ENCODE assay signal across 11 cellular contexts in the genomic region with DNA sequence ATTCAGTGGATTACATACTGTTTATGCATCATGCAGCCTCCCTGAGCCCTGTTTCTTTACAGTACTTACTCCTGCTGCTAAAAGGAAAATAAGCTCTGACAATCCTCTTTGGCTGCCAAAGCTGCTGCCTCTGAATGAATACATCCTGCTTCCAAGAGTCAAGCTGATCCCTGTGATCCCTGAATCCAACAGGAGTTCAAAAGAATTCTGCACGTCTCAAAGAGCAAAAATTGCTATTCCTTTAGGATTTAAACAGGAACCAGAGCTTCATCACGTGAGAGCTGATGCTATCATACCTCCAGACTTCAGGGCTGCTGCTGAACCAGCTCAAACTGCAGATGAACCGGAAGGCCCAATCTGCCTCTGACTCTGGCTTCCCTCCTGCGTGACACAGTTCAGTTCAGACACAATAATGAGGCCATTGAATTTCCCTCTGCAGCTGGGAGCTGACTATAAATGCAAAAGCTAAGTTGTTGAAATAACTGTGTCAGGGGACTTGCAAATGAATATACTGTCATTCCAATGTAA.
A peak's percentile ranks its signal among the peaks of the same experiment; 100 is the strongest.
DNase-seq lines count a peak whose midpoint lies in the region; ATAC-seq, FAIRE-seq and TF ChIP-seq lines count a peak whose summit lies in the region.
"Had no signal": no experiment of that assay in that cellular context is flagged by ENCODE, and none has a peak within 500 bp of the region (broad histone marks: within the 10 kb centered on the region; RNA-seq: fewer than 3 reads in every experiment).

No MANE protein-coding gene starts in this region.

- no peak for TF ChIP-seq POLR2A in H1 (IDR thresholded peaks at IDR 0.05; ENCODE audit: control extremely low read depth in 1 of 2, low read depth in 2 of 2, low read length in 2 of 2)

- H2AFZ ChIP-seq in H1 (ENCODE audit: low read length), result peak overlapping the region; percentile 83

- no peak overlapping the region for H2AK5ac ChIP-seq in H1 (ENCODE audit: low read depth, low read length)

- no peak overlapping the region for H2BK20ac ChIP-seq in H1 (ENCODE audit: low read length)

- ATAC-seq in GM21576 (IDR thresholded peaks at IDR 0.05; ENCODE audit: unreplicated experiment), result no peak

- H3K23me2 ChIP-seq in H1 (ENCODE audit: low read depth, low read length), result no peaks in the 10 kb centered on the region

- no peak overlapping the region for H3K23ac ChIP-seq in H1 (ENCODE audit: insufficient read length)

- no peak for TF ChIP-seq EP300 in H1 (IDR thresholded peaks at IDR 0.05; ENCODE audit: borderline replicate concordance in 1 of 2, low read depth in 2 of 2, low read length in 2 of 2)

- no peaks in the 10 kb centered on the region for H3K27me3 ChIP-seq in H1 (replicated peaks in 1 of 4; ENCODE audit: control insufficient read depth in 3 of 4, extremely low read depth in 1 of 4, insufficient read depth in 3 of 4, low read length in 3 of 4)
- H3K27me3 ChIP-seq: ovary had no signal

- H3K79me2 ChIP-seq in H1 (ENCODE audit: control insufficient read depth in 1 of 2, insufficient read depth in 2 of 2, low read length in 2 of 2), result no peaks in the 10 kb centered on the region

- H3K18ac ChIP-seq in H1 (ENCODE audit: extremely low read depth, low read length), result no peak overlapping the region

- no peak overlapping the region for H3K27ac ChIP-seq in H1 (ENCODE audit: low read depth, low read length)
- H3K27ac ChIP-seq: ovary had no signal

- no peak overlapping the region for H4K8ac ChIP-seq in H1 (ENCODE audit: extremely low read depth, insufficient read depth, low read length)

- peaks cover 0 to 7% (median 3%) of the 10 kb centered on the region in 4 experiments; a peak in 3 of 7 replicates for H3K4me1 ChIP-seq in H1 (replicated peaks in 1 of 4; ENCODE audit: control insufficient read depth in 3 of 4, insufficient read depth in 4 of 4, low read length in 3 of 4)

- DNase-seq in ELF-1 (ENCODE audit: low read depth, low spot score) (peak; percentile 35), NCI-H446 treated with DMSO at 0.1 percent for 48 hours (lab: John Stamatoyannopoulos, UW) (peak; percentile 22), H1 (ENCODE audit: low read depth in 1 of 2, low spot score in 2 of 2) (no peak), middle frontal gyrus (ENCODE audit: extremely low spot score, low spot score) (peak; percentile 74), 8988T (no peak), cortex of kidney (lab: John Stamatoyannopoulos, UW) (no peak), NCI-H128 (lab: John Stamatoyannopoulos, UW; ENCODE audit: unreplicated experiment) (no peak)
- DNase-seq: activated gamma-delta T cell, COR-L47, ovary had no signal

- no peak overlapping the region for H3K14ac ChIP-seq in H1 (ENCODE audit: insufficient read length)

- no peaks in the 10 kb centered on the region for H3K36me3 ChIP-seq in H1 (ENCODE audit: control insufficient read depth in 2 of 4, insufficient read depth in 4 of 4, low read length in 3 of 4)
- H3K36me3 ChIP-seq: ovary had no signal

- POLR2A ChIA-PET in H1 (lab: Charles Lee; ENCODE audit: partially characterized antibody), result no interaction called here

- 60% methylated on average over 4 of the region's 4 CpGs; no CpG with 5 or more reads in 1 of the 2 experiments for WGBS in H1 (ENCODE audit: extremely low coverage in 1 of 2, insufficient coverage in 1 of 2, insufficient read length in 1 of 2, insufficient replicate concordance in 2 of 2, low coverage in 1 of 2, low lambda C conversion rate in 2 of 2, missing lambda C conversion rate in 1 of 2), 2 experiments

- H3K56ac ChIP-seq in H1 (replicated peaks; ENCODE audit: insufficient read length, low read depth, low read length), result no peak overlapping the region

- H4K20me1 ChIP-seq in H1 (replicated peaks in 1 of 2; ENCODE audit: control insufficient read depth in 1 of 2, insufficient read depth in 2 of 2, low read length in 2 of 2), result no peaks in the 10 kb centered on the region

- H4K5ac ChIP-seq in H1 (ENCODE audit: insufficient read length, low read depth, low read length), result no peak overlapping the region

- H4K91ac ChIP-seq in H1 (replicated peaks; ENCODE audit: insufficient read length, low read length), result no peak overlapping the region

- H2BK120ac ChIP-seq in H1 (replicated peaks; ENCODE audit: low read depth, low read length), result no peak overlapping the region

- TF ChIP-seq RAD21 in H1 (IDR thresholded peaks at IDR 0.05 in 1 of 2, conservative IDR thresholded peaks at IDR 0.05 in 1 of 2; ENCODE audit: low read depth in 2 of 2, low read length in 2 of 2), result no peak

- no peak for TF ChIP-seq CTCF in H1 (IDR thresholded peaks at IDR 0.05; ENCODE audit: control extremely low read depth in 1 of 3, insufficient read depth in 1 of 3, low read depth in 1 of 3, low read length in 3 of 3)

- H2BK5ac ChIP-seq in H1 (ENCODE audit: low read depth, low read length), result no peak overlapping the region

- H2BK12ac ChIP-seq in H1 (ENCODE audit: low read depth, low read length), result no peak overlapping the region

- H3K4me2 ChIP-seq in H1 (ENCODE audit: insufficient read depth in 1 of 2, low read depth in 2 of 2, low read length in 2 of 2), result no peak overlapping the region; a peak in 1 of 4 replicates

- no peak overlapping the region for H3K4ac ChIP-seq in H1 (replicated peaks; ENCODE audit: insufficient read length, low read depth, low read length)

- H3K4me3 ChIP-seq in H1 (ENCODE audit: extremely low read depth in 1 of 4, insufficient read depth in 2 of 4, low read depth in 3 of 4, low read length in 4 of 4), result no peak overlapping the region
- H3K4me3 ChIP-seq: ovary had no signal

- CTCF ChIA-PET in H1 (lab: Charles Lee; ENCODE audit: partially characterized antibody), result interaction anchor here (0.8 kb wide), 1 partner anchor 8 kb away, joined by 4 read pairs; no protein-coding TSS in a partner anchor

- no peak overlapping the region; a peak in 1 of 7 replicates for H3K9ac ChIP-seq in H1 (replicated peaks in 1 of 4; ENCODE audit: extremely low read depth in 1 of 4, low read depth in 3 of 4, low read length in 3 of 4)

- FAIRE-seq in H1 (lab: Jason Lieb, UNC), result no peak

- no peak overlapping the region for H2BK15ac ChIP-seq in H1 (ENCODE audit: low read length)

- no peaks in the 10 kb centered on the region for H3K9me3 ChIP-seq in H1 (ENCODE audit: insufficient read depth in 2 of 2, low read depth in 1 of 2, low read length in 1 of 2)
- H3K9me3 ChIP-seq: ovary had no signal

- no peaks in the 10 kb centered on the region for H3K79me1 ChIP-seq in H1 (ENCODE audit: low read depth, low read length)

TF ChIP-seq in H1, 55 proteins besides CTCF, POLR2A, EP300 and RAD21 (continues in another document):
- TF ChIP-seq CTBP2 (IDR thresholded peaks at IDR 0.05; ENCODE audit: borderline replicate concordance, insufficient read depth, insufficient read length, low read length), result no peak
- TF ChIP-seq MAFK (IDR thresholded peaks at IDR 0.05; ENCODE audit: low read depth, low read length), result no peak
- no peak for TF ChIP-seq BRCA1 (IDR thresholded peaks at IDR 0.05; ENCODE audit: low read depth, low read length)
- no peak for TF ChIP-seq JUND (IDR thresholded peaks at IDR 0.05; ENCODE audit: low read length)

Comparison
In these comparisons a context has a peak if more than half of its experiments do, and no peak if none do; other contexts are left out.
1. DNase-seq: peak in ELF-1 (single experiment), NCI-H446 treated with DMSO at 0.1 percent for 48 hours (single experiment) and middle frontal gyrus (single experiment); none in H1 (0 of 2), 8988T (single experiment), cortex of kidney (single experiment) and NCI-H128 (single experiment).